In genomic region chr14:98935921-98936320, GRCh38 we compare ENCODE assay signal across 13 cellular contexts.
DNase-seq lines count a peak whose midpoint lies in the region; ATAC-seq and TF ChIP-seq lines count a peak whose summit lies in the region.
"Had no signal": no experiment of that assay in that cellular context is flagged by ENCODE, and none has a peak within 500 bp of the region (broad histone marks: within the 10 kb centered on the region; RNA-seq: fewer than 3 reads in every experiment).

No MANE protein-coding gene starts in this region.

- no peak overlapping the region for H2AK5ac ChIP-seq in IMR-90 (ENCODE audit: low read depth, low read length)

- TF ChIP-seq EP300 in SK-N-SH (IDR thresholded peaks at IDR 0.05; ENCODE audit: borderline replicate concordance in 1 of 2, low read depth in 1 of 2, low read length in 1 of 2) = no peak

- H4K91ac ChIP-seq in IMR-90 (ENCODE audit: insufficient read depth, low read depth, low read length) = no peak overlapping the region

- H3K79me1 ChIP-seq in IMR-90 (ENCODE audit: low read depth in 1 of 2, low read length in 2 of 2) = no peaks in the 10 kb centered on the region

- no peak overlapping the region for H2BK15ac ChIP-seq in IMR-90 (ENCODE audit: low read depth, low read length)

- no peak for TF ChIP-seq POLR2A in IMR-90 (IDR thresholded peaks at IDR 0.05; ENCODE audit: low read depth, low read length)
- TF ChIP-seq POLR2A in spleen (IDR thresholded peaks at IDR 0.05) = no peak

- no peak overlapping the region for H3K14ac ChIP-seq in IMR-90 (replicated peaks; ENCODE audit: low read depth, low read length)

- peak; percentile 22 for DNase-seq in activated T-cell treated with anti-CD3 and anti-CD28 coated beads, Interleukin-2, amount 50 U/mL, for 24 hours
- no peak for DNase-seq in activated T-cell treated with anti-CD3 and anti-CD28 coated beads, Interleukin-2, amount 50 U/mL, for 48 hours
- DNase-seq in IMR-90 = no peak
- no peak for DNase-seq in naive thymus-derived CD4-positive, alpha-beta T cell
- peak; percentile 24 for DNase-seq in spleen
- DNase-seq in SK-N-SH = no peak
- no peak for DNase-seq in NCI-H510A treated with DMSO at 0.1 percent for 48 hours (lab: John Stamatoyannopoulos, UW)
- DNase-seq: 8988T, AML-193, DMS53, HFFc6 had no signal

- WGBS in IMR-90 (ENCODE audit: extremely low coverage in 2 of 2, insufficient read length in 1 of 2), 2 experiments = 71% methylated on average over 5 of the region's 9 CpGs; no CpG with 5 or more reads in 1 of the 2 experiments
- 94 to 96% (median 96%) methylated on average over 9 of the region's 9 CpGs for WGBS in spleen, 5 donors
- WGBS in SK-N-SH (ENCODE audit: low lambda C conversion rate) = 8% methylated on average over 7 of the region's 9 CpGs

- CTCF ChIA-PET in IMR-90 (lab: Yijun Ruan, JAX) = no interaction called here
- CTCF ChIA-PET in naive thymus-derived CD4-positive, alpha-beta T cell (lab: Charles Lee) = no interaction called here
- CTCF ChIA-PET in SK-N-SH (lab: Yijun Ruan, JAX) = no interaction called here

- no peak overlapping the region for H3K4ac ChIP-seq in IMR-90 (ENCODE audit: low read depth, low read length)

- peaks cover 8% of the 10 kb centered on the region for H3K9me3 Mint-ChIP-seq in activated T-cell treated with anti-CD3 and anti-CD28 coated beads, Interleukin-2, amount 50 U/mL, for 24 hours
- peaks cover 0 to 14% (median 2%) of the 10 kb centered on the region in 11 donors for H3K9me3 Mint-ChIP-seq in naive thymus-derived CD4-positive, alpha-beta T cell

- no peak overlapping the region for H3K4me2 ChIP-seq in IMR-90 (ENCODE audit: low read depth, low read length)
- H3K4me2 ChIP-seq in SK-N-SH = no peak overlapping the region
- H3K4me2 ChIP-seq: BLaER1 had no signal

- H3K27me3 Mint-ChIP-seq in activated T-cell treated with anti-CD3 and anti-CD28 coated beads, Interleukin-2, amount 50 U/mL, for 24 hours = no peaks in the 10 kb centered on the region
- H3K27me3 Mint-ChIP-seq in naive thymus-derived CD4-positive, alpha-beta T cell = peaks cover 0 to 2% (median 0%) of the 10 kb centered on the region in 5 donors

- no peak for TF ChIP-seq RAD21 in IMR-90 (IDR thresholded peaks at IDR 0.05; ENCODE audit: low read length)
- no peak for TF ChIP-seq RAD21 in SK-N-SH (IDR thresholded peaks at IDR 0.05; ENCODE audit: low read length)

- no TSS peak for BruUV-seq in IMR-90 (replicated peaks; lab: Mats Ljungman, UMichigan)

- no peak overlapping the region for H3K4me3 ChIP-seq in IMR-90 (ENCODE audit: insufficient read depth, low read depth, low read length)
- no peak overlapping the region for H3K4me3 ChIP-seq in naive thymus-derived CD4-positive, alpha-beta T cell (ENCODE audit: low read length)
- H3K4me3 ChIP-seq in spleen = no peak overlapping the region
- no peak overlapping the region for H3K4me3 ChIP-seq in SK-N-SH (ENCODE audit: low read depth in 2 of 2, low read length in 1 of 2)
- H3K4me3 ChIP-seq: BLaER1, HAP-1 had no signal

- H4K20me1 ChIP-seq in IMR-90 (ENCODE audit: insufficient read depth, low read length) (no peaks in the 10 kb centered on the region), SK-N-SH (ENCODE audit: insufficient read depth) (no peaks in the 10 kb centered on the region)
- H4K20me1 ChIP-seq: BLaER1 had no signal

- H3K4me1 ChIP-seq in IMR-90 (ENCODE audit: control insufficient read depth, insufficient read depth, low read length) (no peaks in the 10 kb centered on the region), spleen (peaks cover 0 to 25% (median 4%) of the 10 kb centered on the region in 6 donors), SK-N-SH (ENCODE audit: control insufficient read depth in 1 of 2, insufficient read depth in 2 of 2, low read depth in 1 of 2, low read length in 1 of 2) (no peaks in the 10 kb centered on the region)
- peaks cover 26 to 88% of the 10 kb centered on the region in 2 donors for H3K4me1 ChIP-seq in naive thymus-derived CD4-positive, alpha-beta T cell (ENCODE audit: control insufficient read depth in 2 of 2, insufficient read depth in 2 of 2, low read length in 2 of 2)

- ATAC-seq in IMR-90 (ENCODE audit: low read depth) = no peak
- no peak for ATAC-seq in naive thymus-derived CD4-positive, alpha-beta T cell

- H3F3A ChIP-seq in SK-N-SH (replicated peaks; ENCODE audit: insufficient read depth) = no peaks in the 10 kb centered on the region

- H3K36me3 ChIP-seq in IMR-90 (ENCODE audit: control insufficient read depth, insufficient read depth, low read length) (no peaks in the 10 kb centered on the region), spleen (no peaks in the 10 kb centered on the region), SK-N-SH (replicated peaks in 1 of 2; ENCODE audit: control insufficient read depth in 1 of 2, insufficient read depth in 2 of 2, low read length in 1 of 2) (no peaks in the 10 kb centered on the region)
- H3K36me3 ChIP-seq in naive thymus-derived CD4-positive, alpha-beta T cell (ENCODE audit: control insufficient read depth in 2 of 3, insufficient read depth in 3 of 3, low read length in 3 of 3) = no peaks in the 10 kb centered on the region
- H3K36me3 ChIP-seq: BLaER1, HAP-1 had no signal

- peaks cover 97% of the 10 kb centered on the region for H3K4me1 Mint-ChIP-seq in activated T-cell treated with anti-CD3 and anti-CD28 coated beads, Interleukin-2, amount 50 U/mL, for 24 hours (ENCODE audit: low read depth)
- peaks cover 57 to 100% (median 99%) of the 10 kb centered on the region in 7 donors for H3K4me1 Mint-ChIP-seq in naive thymus-derived CD4-positive, alpha-beta T cell

- no peak overlapping the region for H3K23ac ChIP-seq in IMR-90 (ENCODE audit: low read depth, low read length)

- H4K5ac ChIP-seq in IMR-90 (ENCODE audit: low read depth, low read length) = no peak overlapping the region

- no peak overlapping the region for H4K8ac ChIP-seq in IMR-90 (ENCODE audit: low read depth in 2 of 2, low read length in 2 of 2)

- H2BK20ac ChIP-seq in IMR-90 (ENCODE audit: low read depth, low read length) = no peak overlapping the region

- H3K27me3 ChIP-seq in IMR-90 (ENCODE audit: control insufficient read depth, insufficient read depth, low read length) = no peaks in the 10 kb centered on the region
- H3K27me3 ChIP-seq in naive thymus-derived CD4-positive, alpha-beta T cell (ENCODE audit: control insufficient read depth in 2 of 2, insufficient read depth in 2 of 2, low read length in 2 of 2) = no peaks in the 10 kb centered on the region
- no peaks in the 10 kb centered on the region for H3K27me3 ChIP-seq in spleen (replicated peaks in 1 of 7)
- H3K27me3 ChIP-seq in SK-N-SH (ENCODE audit: insufficient read depth) = no peaks in the 10 kb centered on the region; the same call in 1 of the 2 replicates
- H3K27me3 ChIP-seq: BLaER1 had no signal

- H3K4me3 Mint-ChIP-seq in activated T-cell treated with anti-CD3 and anti-CD28 coated beads, Interleukin-2, amount 50 U/mL, for 24 hours = no peak overlapping the region
- peak overlapping the region in 3 of 10 donors; percentile 12 to 92 (median 15) for H3K4me3 Mint-ChIP-seq in naive thymus-derived CD4-positive, alpha-beta T cell
- H3K4me3 Mint-ChIP-seq: HFFc6 had no signal

- H2AFZ ChIP-seq in IMR-90 (replicated peaks; ENCODE audit: low read length, poor library complexity) (no peak overlapping the region), SK-N-SH (ENCODE audit: low read depth) (no peak overlapping the region)

- H3K9me3 ChIP-seq in IMR-90 (ENCODE audit: control insufficient read depth, insufficient read depth, low read length) (peaks cover 61% of the 10 kb centered on the region), spleen (no peaks in the 10 kb centered on the region), SK-N-SH (no peaks in the 10 kb centered on the region)
- no peaks in the 10 kb centered on the region for H3K9me3 ChIP-seq in naive thymus-derived CD4-positive, alpha-beta T cell (ENCODE audit: control insufficient read depth in 2 of 3, low read length in 3 of 3)
- H3K9me3 ChIP-seq: BLaER1, HAP-1 had no signal

- H3K9me2 ChIP-seq in SK-N-SH = no peaks in the 10 kb centered on the region

- no peaks in the 10 kb centered on the region for H3K36me3 Mint-ChIP-seq in activated T-cell treated with anti-CD3 and anti-CD28 coated beads, Interleukin-2, amount 50 U/mL, for 24 hours (ENCODE audit: low read depth)
- peaks cover 0 to 24% (median 5%) of the 10 kb centered on the region in 5 donors for H3K36me3 Mint-ChIP-seq in naive thymus-derived CD4-positive, alpha-beta T cell

- intact Hi-C loops in IMR-90 (cut with micrococcal nuclease) (no loop called here), spleen (cut with DNase I; ENCODE audit: low total_unique reads) (no loop called here)
- intact Hi-C loops in naive thymus-derived CD4-positive, alpha-beta T cell (cut with micrococcal nuclease) = loop anchor here (10.0 kb wide), 4 partner anchors 329 to 961 kb away; no protein-coding TSS in a partner anchor

- in situ Hi-C loops in IMR-90 (cut with MboI; ENCODE audit: low sequenced_read_pairs) = no loop called here

- H2AK9ac ChIP-seq in IMR-90 (replicated peaks; ENCODE audit: low read depth, low read length, poor library complexity) = peak overlapping the region; percentile 84

- no peak overlapping the region for H3K56ac ChIP-seq in IMR-90 (ENCODE audit: extremely low read depth, insufficient read depth, low read length)

- H3K9me1 ChIP-seq in IMR-90 (ENCODE audit: insufficient read depth, low read length) = no peaks in the 10 kb centered on the region

- no peaks in the 10 kb centered on the region for H3K79me2 ChIP-seq in SK-N-SH (ENCODE audit: insufficient read depth)

- H3K18ac ChIP-seq in IMR-90 (ENCODE audit: low read depth, low read length) = no peak overlapping the region

- H2BK120ac ChIP-seq in IMR-90 (ENCODE audit: low read depth, low read length) = no peak overlapping the region

- dilution Hi-C loops in IMR-90 (cut with HindIII; ENCODE audit: low sequenced_read_pairs, unreplicated experiment) = no loop called here

- no peak overlapping the region for H2BK5ac ChIP-seq in IMR-90 (ENCODE audit: low read depth, low read length, poor library complexity, severe bottlenecking)

- H3K27ac Mint-ChIP-seq in activated T-cell treated with anti-CD3 and anti-CD28 coated beads, Interleukin-2, amount 50 U/mL, for 24 hours = no peak overlapping the region
- H3K27ac Mint-ChIP-seq in naive thymus-derived CD4-positive, alpha-beta T cell = peak overlapping the region in 5 of 9 donors; percentile 25 to 92 (median 61)
- H3K27ac Mint-ChIP-seq: HFFc6 had no signal

- H3K9ac ChIP-seq in IMR-90 (ENCODE audit: low read depth, low read length) (no peak overlapping the region), SK-N-SH (no peak overlapping the region)
- H3K9ac ChIP-seq: BLaER1 had no signal

- H3K27ac ChIP-seq in IMR-90 (ENCODE audit: insufficient read depth, low read length) (no peak overlapping the region), spleen (no peak overlapping the region), SK-N-SH (ENCODE audit: low read depth in 2 of 2, low read length in 1 of 2) (no peak overlapping the region)
- no peak overlapping the region for H3K27ac ChIP-seq in naive thymus-derived CD4-positive, alpha-beta T cell (ENCODE audit: low read depth, low read length)
- H3K27ac ChIP-seq: BLaER1 had no signal

- POLR2A ChIA-PET in IMR-90 (lab: Charles Lee; ENCODE audit: unreplicated experiment) = no interaction called here
- POLR2A ChIA-PET in naive thymus-derived CD4-positive, alpha-beta T cell (lab: Charles Lee) = interaction anchor here (1.1 to 1.8 kb wide), 2 partner anchors 10 to 705 kb away, joined by 3 to 5 read pairs; no protein-coding TSS in a partner anchor
- POLR2A ChIA-PET in SK-N-SH (lab: Yijun Ruan, JAX) = no interaction called here

- TF ChIP-seq CTCF in IMR-90 (conservative IDR thresholded peaks at IDR 0.05; ENCODE audit: low read depth, low read length) (no peak), spleen (IDR thresholded peaks at IDR 0.05 in 8 of 11, conservative IDR thresholded peaks at IDR 0.05 in 3 of 11) (no peak), SK-N-SH (IDR thresholded peaks at IDR 0.05) (no peak)

Comparison
In these comparisons a context has a peak if more than half of its experiments do, and no peak if none do; other contexts are left out.
1. DNase-seq: peak in activated T-cell treated with anti-CD3 and anti-CD28 coated beads, Interleukin-2, amount 50 U/mL, for 24 hours (single experiment) and spleen (single experiment); none in activated T-cell treated with anti-CD3 and anti-CD28 coated beads, Interleukin-2, amount 50 U/mL, for 48 hours (0 of 2), IMR-90 (single experiment), naive thymus-derived CD4-positive, alpha-beta T cell (0 of 9), SK-N-SH (single experiment) and NCI-H510A treated with DMSO at 0.1 percent for 48 hours (single experiment).
2. intact Hi-C loops: an anchor here in naive thymus-derived CD4-positive, alpha-beta T cell (10.0 kb wide); none called in IMR-90 and spleen.